Comparison of ENCODE assay signal across 26 cellular contexts in genomic region chr3:83482402-83482801, GRCh38.
DNase-seq lines count a peak whose midpoint lies in the region; ATAC-seq, FAIRE-seq and TF ChIP-seq lines count a peak whose summit lies in the region.
"Had no signal": no experiment of that assay in that cellular context is flagged by ENCODE, and none has a peak within 500 bp of the region (broad histone marks: within the 10 kb centered on the region; RNA-seq: fewer than 3 reads in every experiment).

No MANE protein-coding gene starts in this region.

- H3K9me3 ChIP-seq in OCI-LY1 (ENCODE audit: low read length) = no peaks in the 10 kb centered on the region
- H3K9me3 ChIP-seq: BE2C, BLaER1 had no signal

- no peak for ATAC-seq in T-cell (replicated peaks in 1 of 4)
- ATAC-seq: GM12878 had no signal

- peak; percentile 29 for DNase-seq in NCI-H748 (lab: John Stamatoyannopoulos, UW; ENCODE audit: unreplicated experiment)
- DNase-seq in NCI-H748 treated with DMSO at 0.1 percent for 48 hours (lab: John Stamatoyannopoulos, UW) = no peak
- no peak for DNase-seq in T-cell
- no peak for DNase-seq in HT-29 (ENCODE audit: low spot score)
- DNase-seq: ACHN; BE2C; C1 segment of cervical spinal cord; CD4-positive, alpha-beta memory T cell; CD4-positive, CD25-positive, alpha-beta regulatory T cell; CD8-positive, alpha-beta memory T cell; COR-L47; DMS 273 treated with DMSO at 0.1 percent for 48 hours; DMS153; DMS53; DMS79; DND-41; EL; GDM1 had no signal

- CTCF ChIA-PET in T-cell (lab: Charles Lee) = no interaction called here

- no peak overlapping the region for H3K27ac ChIP-seq in OCI-LY1 (ENCODE audit: low read depth, low read length, poor library complexity, severe bottlenecking)
- H3K27ac ChIP-seq: 22Rv1, BLaER1 had no signal

- 0 out of 2 replicates have a peak, but pooled peaks cover 5% of the 10 kb centered on the region for H3F3A ChIP-seq in OCI-LY1 (ENCODE audit: insufficient read depth, low read length)

- no peak overlapping the region for H3K4me2 ChIP-seq in OCI-LY1 (ENCODE audit: low read length)
- H3K4me2 ChIP-seq: BLaER1 had no signal

- TF ChIP-seq CTCF in OCI-LY1 (IDR thresholded peaks at IDR 0.05; ENCODE audit: low read length) = no peak

- H3K9ac ChIP-seq in OCI-LY1 (ENCODE audit: low read length) = no peak overlapping the region
- H3K9ac ChIP-seq: BLaER1 had no signal

- no peak overlapping the region for H3K4me3 ChIP-seq in OCI-LY1 (ENCODE audit: low read depth, low read length, poor library complexity, severe bottlenecking)
- H3K4me3 ChIP-seq: BLaER1, GM12878 had no signal

- no peaks in the 10 kb centered on the region for H3K27me3 ChIP-seq in OCI-LY1 (ENCODE audit: insufficient read depth, low read length)
- H3K27me3 ChIP-seq: BE2C, BLaER1 had no signal

- no peaks in the 10 kb centered on the region for H3K36me3 ChIP-seq in OCI-LY1 (ENCODE audit: insufficient read depth, low read length)
- H3K36me3 ChIP-seq: BE2C, BLaER1 had no signal

- no peaks in the 10 kb centered on the region for H3K4me1 ChIP-seq in OCI-LY1 (ENCODE audit: insufficient read depth, low read length, severe bottlenecking)
- H3K4me1 ChIP-seq: BE2C, BLaER1 had no signal

- no peak overlapping the region for H3K27ac Mint-ChIP-seq in T-cell
- H3K27ac Mint-ChIP-seq: CD14-positive monocyte; CD4-positive, alpha-beta memory T cell; CD4-positive, CD25-positive, alpha-beta regulatory T cell; CD8-positive, alpha-beta memory T cell had no signal

- H2AFZ ChIP-seq in OCI-LY1 (ENCODE audit: low read length) = peak overlapping the region; percentile 70; the same call in 1 of the 2 replicates

- H3K9me3 Mint-ChIP-seq in T-cell = peaks cover 7 to 9% (median 8%) of the 10 kb centered on the region in 3 donors

- no peaks in the 10 kb centered on the region for H3K79me2 ChIP-seq in OCI-LY1 (ENCODE audit: insufficient read depth, low read length)

- H4K20me1 ChIP-seq in OCI-LY1 (ENCODE audit: insufficient read depth, low read length) = no peaks in the 10 kb centered on the region
- H4K20me1 ChIP-seq: BLaER1 had no signal

- H3K9me2 ChIP-seq in OCI-LY1 (ENCODE audit: low read depth, low read length) = no peaks in the 10 kb centered on the region

- POLR2A ChIA-PET in T-cell (lab: Charles Lee) = no interaction called here

- no peaks in the 10 kb centered on the region for H3K4me1 Mint-ChIP-seq in T-cell
- H3K4me1 Mint-ChIP-seq: CD14-positive monocyte; CD4-positive, alpha-beta memory T cell; CD4-positive, CD25-positive, alpha-beta regulatory T cell; CD8-positive, alpha-beta memory T cell had no signal

- H3K27me3 Mint-ChIP-seq in T-cell = no peaks in the 10 kb centered on the region
- H3K27me3 Mint-ChIP-seq: CD4-positive, alpha-beta memory T cell; CD4-positive, CD25-positive, alpha-beta regulatory T cell; CD8-positive, alpha-beta memory T cell had no signal

- H3K36me3 Mint-ChIP-seq in T-cell = no peaks in the 10 kb centered on the region
- H3K36me3 Mint-ChIP-seq: CD14-positive monocyte; CD4-positive, alpha-beta memory T cell; CD4-positive, CD25-positive, alpha-beta regulatory T cell; CD8-positive, alpha-beta memory T cell had no signal

- peak; percentile 49 for FAIRE-seq in A204.1 (lab: Jason Lieb, UNC)
- FAIRE-seq: GM12878, GM12892, GM19239 had no signal

- no peak overlapping the region for H3K4me3 Mint-ChIP-seq in T-cell
- H3K4me3 Mint-ChIP-seq: CD14-positive monocyte; CD4-positive, alpha-beta memory T cell; CD4-positive, CD25-positive, alpha-beta regulatory T cell; CD8-positive, alpha-beta memory T cell had no signal
